ENCODE assay signal across 19 cellular contexts in genomic region chr1:196423612-196424011, GRCh38.
"Had no signal": no experiment of that assay in that cellular context is flagged by ENCODE, and none has a peak within 500 bp of the region (broad histone marks: within the 10 kb centered on the region; RNA-seq: fewer than 3 reads in every experiment).

No MANE protein-coding gene starts in this region.

- H3K9ac ChIP-seq: parathyroid adenoma had no signal

- H3K36me3 ChIP-seq: breast epithelium, heart left ventricle, left ventricle myocardium inferior, spleen, suprapubic skin, upper lobe of left lung had no signal

- H3K27me3 ChIP-seq: breast epithelium, dorsolateral prefrontal cortex, heart left ventricle, spleen, suprapubic skin, upper lobe of left lung had no signal

- H3K4me3 Mint-ChIP-seq: activated CD4-positive, alpha-beta T cell treated with anti-CD3 and anti-CD28 coated beads, Interleukin-2, amount 10 ng/mL, durations not matched to agents 7 days and 5 days; activated naive CD4-positive, alpha-beta T cell treated with anti-CD3 and anti-CD28 coated beads for 36 hours; neural crest cell; T-helper 1 cell treated with Interleukin-12 subunit alpha and Interleukin-12 subunit beta and Interleukin-4 antibody, amounts not matched to agents 30 μg/mL and 1 μg/mL, for 36 hours had no signal

- ATAC-seq: heart left ventricle had no signal

- FAIRE-seq: frontal cortex, keratinocyte had no signal

- H3K4me1 ChIP-seq: breast epithelium, heart left ventricle, left ventricle myocardium inferior, parathyroid adenoma, spleen, suprapubic skin, upper lobe of left lung had no signal

- H3K79me2 ChIP-seq: parathyroid adenoma had no signal

- H3K4me1 Mint-ChIP-seq: activated CD4-positive, alpha-beta T cell treated with anti-CD3 and anti-CD28 coated beads, Interleukin-2, amount 10 ng/mL, durations not matched to agents 7 days and 5 days; neural crest cell had no signal

- H3K9me3 ChIP-seq: breast epithelium, heart left ventricle, left ventricle myocardium inferior, suprapubic skin, upper lobe of left lung had no signal

- H2AFZ ChIP-seq: parathyroid adenoma had no signal

- H3K9me3 Mint-ChIP-seq: activated CD4-positive, alpha-beta T cell treated with anti-CD3 and anti-CD28 coated beads, Interleukin-2, amount 10 ng/mL, durations not matched to agents 7 days and 5 days; neural crest cell; T-helper 1 cell treated with Interleukin-12 subunit alpha and Interleukin-12 subunit beta and Interleukin-4 antibody, amounts not matched to agents 30 μg/mL and 1 μg/mL, for 36 hours had no signal

- H3K4me3 ChIP-seq: breast epithelium, dorsolateral prefrontal cortex, heart left ventricle, left ventricle myocardium inferior, spleen, suprapubic skin, upper lobe of left lung had no signal

- H3K27ac ChIP-seq: breast epithelium, left ventricle myocardium inferior, parathyroid adenoma, spleen, suprapubic skin, upper lobe of left lung had no signal

- DNase-seq: activated CD4-positive, alpha-beta T cell treated with anti-CD3 and anti-CD28 coated beads, Interleukin-2, amount 10 ng/mL, durations not matched to agents 7 days and 5 days; activated CD4-positive, CD25-positive, alpha-beta regulatory T cell; activated CD8-positive, alpha-beta memory T cell treated with anti-CD3 and anti-CD28 coated beads for 24 hours; activated naive CD4-positive, alpha-beta T cell treated with anti-CD3 and anti-CD28 coated beads for 36 hours; dorsolateral prefrontal cortex; heart left ventricle; left ventricle myocardium inferior; retina; spleen; stimulated activated CD4-positive, alpha-beta T cell treated with anti-CD3 and anti-CD28 coated beads, Interleukin-1b, Interleukin-23, amount 100 ng/mL, for 48 hours; stimulated activated naive CD4-positive, alpha-beta T cell; upper lobe of left lung had no signal

- H3K27me3 Mint-ChIP-seq: activated CD4-positive, alpha-beta T cell treated with anti-CD3 and anti-CD28 coated beads, Interleukin-2, amount 10 ng/mL, durations not matched to agents 7 days and 5 days had no signal

- H3K27ac Mint-ChIP-seq: activated CD4-positive, alpha-beta T cell treated with anti-CD3 and anti-CD28 coated beads, Interleukin-2, amount 10 ng/mL, durations not matched to agents 7 days and 5 days; activated naive CD4-positive, alpha-beta T cell treated with anti-CD3 and anti-CD28 coated beads for 36 hours; T-helper 1 cell treated with Interleukin-12 subunit alpha and Interleukin-12 subunit beta and Interleukin-4 antibody, amounts not matched to agents 30 μg/mL and 1 μg/mL, for 36 hours had no signal
